Comparison of ENCODE assay signal across 8 cellular contexts in the genomic region with DNA sequence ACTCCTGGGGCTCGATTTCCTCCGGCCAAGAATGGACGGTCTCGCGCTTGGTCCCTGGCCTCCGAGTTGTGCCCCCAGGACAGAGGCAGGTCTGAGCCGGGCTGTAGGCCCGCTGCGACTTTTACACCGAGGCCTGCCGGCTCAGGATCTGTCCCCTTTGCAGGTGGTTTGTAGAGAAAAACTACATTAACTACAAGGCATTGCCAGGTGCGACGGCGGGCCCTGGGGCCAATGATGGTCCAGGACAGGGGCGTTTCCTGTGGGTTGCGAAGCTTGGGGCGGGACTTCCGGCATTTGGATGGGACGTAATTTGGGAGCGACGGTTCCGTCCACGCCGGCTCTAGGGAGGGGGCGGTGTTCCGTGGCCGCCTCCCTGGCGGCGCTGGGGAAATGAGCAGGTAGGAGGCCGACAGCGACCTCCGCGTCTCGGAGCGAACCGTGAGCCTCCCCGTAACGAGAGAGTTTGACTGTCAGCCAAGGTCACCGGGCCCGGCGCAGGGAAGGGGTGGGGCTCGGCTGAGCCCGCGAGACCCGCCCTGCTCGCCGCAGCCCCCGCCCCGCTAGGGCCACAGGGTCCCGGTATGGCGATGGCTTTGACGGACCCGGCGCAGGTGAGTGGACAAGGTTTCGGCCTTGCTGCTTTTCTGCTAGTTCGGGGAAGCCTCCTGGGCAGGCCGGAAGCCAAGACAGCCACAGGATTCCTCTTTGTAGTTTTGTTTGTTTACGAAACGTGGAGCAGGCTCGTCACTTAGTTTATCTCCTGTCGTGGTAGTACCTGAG. TPM values are rescaled to one million over a fixed set of nuclear protein-coding genes. Genes with fewer than 3 reads are reported as not detected.
DNase-seq lines count a peak whose midpoint lies in the region; ATAC-seq, FAIRE-seq and TF ChIP-seq lines count a peak whose summit lies in the region.

A gene (plus strand): TSS at position 322 of the 780 bp plus-strand sequence. CDS start 260 bp downstream, at position 582.

- H3K9ac ChIP-seq in Loucy (ENCODE audit: low read depth, low read length, poor library complexity, severe bottlenecking): peak within 1 kb of the TSS; percentile 89

- peak within 1 kb of the TSS; percentile 27 for H3K27ac ChIP-seq in RWPE2 (ENCODE audit: poor library complexity, severe bottlenecking)

- ATAC-seq in RWPE2 (ENCODE audit: low read depth) (peak; percentile 94), natural killer cell (peak; percentile 92 to 97 (median 94))

- H3K9me3 Mint-ChIP-seq in natural killer cell: no peaks in the 10 kb centered on the region

- H3F3A ChIP-seq in Loucy (ENCODE audit: low read depth): no peaks in the 10 kb centered on the region

- H4K20me1 ChIP-seq in Loucy (ENCODE audit: insufficient read depth, low read length, poor library complexity, severe bottlenecking): no peaks in the 10 kb centered on the region

- H3K36me3 ChIP-seq in Loucy (ENCODE audit: insufficient read depth, low read length): peaks cover 3% of the 10 kb centered on the region; the same call in 1 of the 2 replicates
- H3K36me3 ChIP-seq in RWPE2 (ENCODE audit: low read depth): peaks cover 19% of the 10 kb centered on the region

- H3K36me3 Mint-ChIP-seq in natural killer cell: no peaks in the 10 kb centered on the region

- peaks cover 40% of the 10 kb centered on the region for H3K79me2 ChIP-seq in Loucy (ENCODE audit: insufficient read depth, low read length)

- H3K27me3 ChIP-seq in Loucy (ENCODE audit: insufficient read depth, low read length, poor library complexity, severe bottlenecking) (no peaks in the 10 kb centered on the region), RWPE2 (ENCODE audit: insufficient read depth, poor library complexity, severe bottlenecking) (no peaks in the 10 kb centered on the region)

- no peaks in the 10 kb centered on the region for H3K9me3 ChIP-seq in Loucy (ENCODE audit: insufficient read depth, low read depth, low read length)
- H3K9me3 ChIP-seq in RWPE2 (ENCODE audit: severe bottlenecking): no peaks in the 10 kb centered on the region

- no peaks in the 10 kb centered on the region for H3K9me2 ChIP-seq in Loucy (replicated peaks; ENCODE audit: low read depth, low read length)

- no peaks in the 10 kb centered on the region for H3K27me3 Mint-ChIP-seq in natural killer cell (ENCODE audit: low read depth in 2 of 2)

- H3K4me1 ChIP-seq in Loucy (ENCODE audit: insufficient read depth, low read length, poor library complexity, severe bottlenecking) (peaks cover 23% of the 10 kb centered on the region), RWPE2 (ENCODE audit: insufficient read depth, poor library complexity, severe bottlenecking) (peaks cover 5% of the 10 kb centered on the region)

- H3K4me3 Mint-ChIP-seq in natural killer cell: peak within 1 kb of the TSS; percentile 95

- TF ChIP-seq POLR2A in H54 (IDR thresholded peaks at IDR 0.05; ENCODE audit: low read depth, low read length): peak; percentile 93

- FAIRE-seq in H54 (lab: Jason Lieb, UNC): peak; percentile 36

- H3K27ac Mint-ChIP-seq in natural killer cell: peak within 1 kb of the TSS; percentile 94 to 96

- H3K4me1 Mint-ChIP-seq in natural killer cell: peaks cover 29 to 34% of the 10 kb centered on the region in 2 donors

- DNase-seq in ELR (ENCODE audit: low read depth) (peak; percentile 90), H54 (ENCODE audit: insufficient read length, low spot score) (peak; percentile 99), RWPE2 (ENCODE audit: low spot score) (peak; percentile 93), fibroblast of pulmonary artery (ENCODE audit: low read depth) (peak; percentile 93), natural killer cell (peak; percentile 89)
- peak; percentile 95 for DNase-seq in activated effector memory CD4-positive, alpha-beta T cell treated with Interleukin-2 at 50 U/mL for 16 hours
- DNase-seq in stimulated activated naive CD4-positive, alpha-beta T cell (lab: John Stamatoyannopoulos, UW): peak; percentile 91 to 96 (median 94)

- intact Hi-C loops in natural killer cell (cut with micrococcal nuclease): loop anchor here (1.0 to 2.0 kb wide), 4 partner anchors 40 to 123 kb away; a partner anchor contains a TSS

- peak within 1 kb of the TSS; percentile 100 for H2AFZ ChIP-seq in Loucy (ENCODE audit: low read length)

- H3K4me2 ChIP-seq in Loucy (ENCODE audit: low read depth, low read length, poor library complexity, severe bottlenecking): peak within 1 kb of the TSS; percentile 96

- TF ChIP-seq CTCF in Loucy (conservative IDR thresholded peaks at IDR 0.05; ENCODE audit: low read length) (no peak), RWPE2 (IDR thresholded peaks at IDR 0.05; ENCODE audit: poor library complexity, severe bottlenecking) (no peak), fibroblast of pulmonary artery (IDR thresholded peaks at IDR 0.05; ENCODE audit: low read length, missing control alignments) (no peak), natural killer cell (IDR thresholded peaks at IDR 0.05) (no peak)

- H3K4me3 ChIP-seq in Loucy (ENCODE audit: low read length, poor library complexity, severe bottlenecking) (peak within 1 kb of the TSS; percentile 87), RWPE2 (ENCODE audit: severe bottlenecking) (peak within 1 kb of the TSS; percentile 85), fibroblast of pulmonary artery (replicated peaks; ENCODE audit: low read depth, low read length) (peak within 1 kb of the TSS; percentile 99)

RNA-seq across cellular contexts. Expression of the gene that starts here (rescaled TPM):
- total RNA-seq in natural killer cell: 10 to 100 TPM; 25.9 to 32.7 (median 31.0) TPM

Comparison
In these comparisons a context has a peak if more than half of its experiments do, and no peak if none do; other contexts are left out.
1. Peak in every context shown above with its lines: DNase-seq, ATAC-seq, H3K4me3 ChIP-seq and H3K27ac ChIP-seq.